In the genomic region with DNA sequence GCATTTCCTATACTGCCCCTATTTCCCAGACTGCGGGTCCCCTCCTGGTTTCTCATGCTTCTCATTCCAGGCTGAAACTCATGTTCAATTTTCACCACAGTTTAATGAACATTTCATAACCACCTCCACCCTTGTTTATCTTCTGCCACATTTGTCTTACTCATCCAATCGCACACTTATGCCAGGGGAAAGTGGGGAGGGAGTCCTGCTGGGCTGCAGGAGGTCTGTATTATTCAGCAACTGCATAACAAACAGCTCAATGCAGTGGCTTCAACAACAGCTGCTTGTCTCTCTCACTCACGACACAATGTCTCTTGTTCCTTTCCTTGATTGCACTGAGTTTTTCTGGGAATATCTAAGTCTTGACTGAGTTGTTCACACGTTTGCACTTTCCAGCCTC, we compare ENCODE assay signal across 1 cellular context.
TF ChIP-seq lines count a peak whose summit lies in the region.

No MANE protein-coding gene starts in this region.

TF ChIP-seq in GM23338, 12 proteins besides CTCF, POLR2A, EP300 and RAD21 (continued from another document):
- TF ChIP-seq ZNF462 (CRISPR knock-in tag; IDR thresholded peaks at IDR 0.05) (no peak), STAT1 (IDR thresholded peaks at IDR 0.05; ENCODE audit: unreplicated experiment) (no peak)
